ENCODE assay signal across 21 cellular contexts in the genomic region with DNA sequence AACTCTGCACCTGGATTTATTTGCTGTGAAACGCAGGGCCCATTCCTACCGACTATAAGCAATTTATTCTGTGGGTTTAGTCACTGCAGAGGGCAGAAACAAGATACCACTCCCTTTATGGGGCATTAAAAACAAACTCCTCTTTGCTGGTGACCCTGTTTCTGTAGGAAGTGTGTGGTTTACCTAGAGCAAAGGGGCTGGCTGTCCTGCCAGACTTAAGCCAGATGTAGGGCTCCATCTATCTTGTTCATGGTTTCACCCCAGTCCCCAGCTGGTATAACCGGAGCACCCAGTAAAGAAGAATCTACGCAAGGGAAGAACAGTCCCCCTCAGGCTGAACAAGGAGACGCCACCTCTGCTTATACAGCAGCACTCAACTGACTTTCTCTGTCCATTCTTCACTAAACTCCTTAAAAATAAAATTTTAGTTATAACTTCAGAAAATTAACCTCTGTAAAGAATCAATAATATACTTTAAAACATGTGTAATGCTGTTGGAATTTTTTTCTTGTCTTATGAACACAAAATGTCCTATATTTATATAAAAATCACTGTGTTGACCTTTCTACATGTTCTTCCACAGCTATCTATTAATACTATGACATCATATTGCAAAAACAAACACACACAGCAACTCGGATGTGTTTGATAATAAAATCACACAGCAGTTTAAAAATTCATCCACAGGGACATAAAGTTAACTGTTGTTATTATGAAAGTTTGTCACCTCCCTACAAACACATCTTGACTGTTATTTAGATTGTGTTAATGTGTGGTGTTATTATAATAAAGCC.
DNase-seq lines count a peak whose midpoint lies in the region; ATAC-seq, FAIRE-seq and TF ChIP-seq lines count a peak whose summit lies in the region.
"Had no signal": no experiment of that assay in that cellular context is flagged by ENCODE, and none has a peak within 500 bp of the region (broad histone marks: within the 10 kb centered on the region; RNA-seq: fewer than 3 reads in every experiment).

No MANE protein-coding gene starts in this region.

- H3K27me3 ChIP-seq in Loucy (ENCODE audit: insufficient read depth, low read length, poor library complexity, severe bottlenecking) (no peaks in the 10 kb centered on the region), osteoblast (ENCODE audit: insufficient read depth, low read length) (peaks cover 5% of the 10 kb centered on the region), psoas muscle (ENCODE audit: insufficient read depth in 3 of 3, low read length in 2 of 3) (peaks cover 0 to 18% (median 5%) of the 10 kb centered on the region in 3 donors)

- DNase-seq in DMS53 (lab: John Stamatoyannopoulos, UW) (peak; percentile 14), DMS53 treated with DMSO at 0.1 percent for 48 hours (lab: John Stamatoyannopoulos, UW; ENCODE audit: unreplicated experiment) (no peak), osteoblast (ENCODE audit: insufficient read length, low spot score, missing footprints) (peak; percentile 84), psoas muscle (no peak), amniotic stem cell (lab: John Stamatoyannopoulos, UW) (no peak)
- DNase-seq: AML-193; C1 segment of cervical spinal cord; Calu3; CD4-positive, alpha-beta T cell; DMS 273 treated with DMSO at 0.1 percent for 48 hours; DMS79 treated with DMSO at 0.1 percent for 48 hours; EL; GDM1; HCEC 1CT had no signal

- H4K20me1 ChIP-seq in Loucy (ENCODE audit: insufficient read depth, low read length, poor library complexity, severe bottlenecking) (no peaks in the 10 kb centered on the region), osteoblast (ENCODE audit: insufficient read depth, low read length) (no peaks in the 10 kb centered on the region)

- H3K4me3 ChIP-seq in Loucy (ENCODE audit: low read length, poor library complexity, severe bottlenecking): no peak overlapping the region
- H3K4me3 ChIP-seq in osteoblast (ENCODE audit: insufficient read depth, low read length): no peak overlapping the region
- H3K4me3 ChIP-seq in psoas muscle: no peak overlapping the region
- H3K4me3 ChIP-seq: K562 had no signal

- TF ChIP-seq CTCF in Loucy (conservative IDR thresholded peaks at IDR 0.05; ENCODE audit: low read length) (no peak), osteoblast (IDR thresholded peaks at IDR 0.05; ENCODE audit: extremely low read depth, low read depth, low read length) (no peak), psoas muscle (IDR thresholded peaks at IDR 0.05) (no peak)

- WGBS in psoas muscle, 3 donors: 76 to 82% (median 79%) methylated on average over 6 of the region's 6 CpGs

- H3K9me3 ChIP-seq in Loucy (ENCODE audit: insufficient read depth, low read depth, low read length) (no peaks in the 10 kb centered on the region), osteoblast (ENCODE audit: low read depth, low read length) (no peaks in the 10 kb centered on the region), psoas muscle (no peaks in the 10 kb centered on the region)

- H3K79me2 ChIP-seq in Loucy (ENCODE audit: insufficient read depth, low read length) (no peaks in the 10 kb centered on the region), osteoblast (ENCODE audit: insufficient read depth, low read length) (no peaks in the 10 kb centered on the region)

- H3K9me2 ChIP-seq in Loucy (replicated peaks; ENCODE audit: low read depth, low read length): no peaks in the 10 kb centered on the region

- H3K36me3 ChIP-seq in Loucy (ENCODE audit: insufficient read depth, low read length): no peaks in the 10 kb centered on the region
- H3K36me3 ChIP-seq in osteoblast (ENCODE audit: insufficient read depth, low read length): no peaks in the 10 kb centered on the region
- H3K36me3 ChIP-seq in psoas muscle (ENCODE audit: insufficient read depth in 1 of 2, low read depth in 1 of 2): no peaks in the 10 kb centered on the region

- H2AFZ ChIP-seq in Loucy (ENCODE audit: low read length) (no peak overlapping the region), osteoblast (ENCODE audit: low read length) (no peak overlapping the region)

- peaks cover 10% of the 10 kb centered on the region for H3K4me1 ChIP-seq in Loucy (ENCODE audit: insufficient read depth, low read length, poor library complexity, severe bottlenecking)
- H3K4me1 ChIP-seq in osteoblast (ENCODE audit: insufficient read depth, low read length): peaks cover 5% of the 10 kb centered on the region
- H3K4me1 ChIP-seq in psoas muscle: no peaks in the 10 kb centered on the region

- H3K4me2 ChIP-seq in Loucy (ENCODE audit: low read depth, low read length, poor library complexity, severe bottlenecking) (peak overlapping the region; percentile 38), osteoblast (ENCODE audit: insufficient read depth, low read length) (no peak overlapping the region)

- intact Hi-C loops in psoas muscle (cut with DNase I): no loop called here

- ATAC-seq in psoas muscle (no peak), GM19035 (IDR thresholded peaks at IDR 0.05; ENCODE audit: unreplicated experiment) (no peak)
- ATAC-seq: K562 had no signal

- FAIRE-seq in G401.6 (lab: Jason Lieb, UNC): peak; percentile 70
- FAIRE-seq: GM12892, HTR-8/SVneo had no signal

- no peaks in the 10 kb centered on the region for H3F3A ChIP-seq in Loucy (ENCODE audit: low read depth)

- H3K27ac ChIP-seq in osteoblast (ENCODE audit: low read depth, low read length) (no peak overlapping the region), psoas muscle (no peak overlapping the region)
- H3K27ac ChIP-seq: 22Rv1 had no signal

- no peak overlapping the region for H3K9ac ChIP-seq in Loucy (ENCODE audit: low read depth, low read length, poor library complexity, severe bottlenecking)

Comparison
In these comparisons a context has a peak if more than half of its experiments do, and no peak if none do; other contexts are left out.
1. DNase-seq: peak in DMS53 (single experiment) and osteoblast (single experiment); none in DMS53 treated with DMSO at 0.1 percent for 48 hours (single experiment), psoas muscle (0 of 2) and amniotic stem cell (single experiment).